Comparison of ENCODE assay signal across 19 cellular contexts in genomic region chr2:160325413-160325812, GRCh38.
A peak's percentile ranks its signal among the peaks of the same experiment; 100 is the strongest.
DNase-seq lines count a peak whose midpoint lies in the region; ATAC-seq, FAIRE-seq and TF ChIP-seq lines count a peak whose summit lies in the region.
"Had no signal": no experiment of that assay in that cellular context is flagged by ENCODE, and none has a peak within 500 bp of the region (broad histone marks: within the 10 kb centered on the region; RNA-seq: fewer than 3 reads in every experiment).

No MANE protein-coding gene starts in this region.

- POLR2A ChIA-PET in HEK293T (lab: Yijun Ruan, JAX) = no interaction called here

- peak overlapping the region; percentile 40 for H3K27ac Mint-ChIP-seq in stimulated activated naive CD8-positive, alpha-beta T cell treated with anti-CD3 and anti-CD28 coated beads, Interleukin-15, Interleukin-2, amounts not matched to agents 100 ng/mL and 50 ng/mL, for 24 hours
- H3K27ac Mint-ChIP-seq in stimulated activated naive CD8-positive, alpha-beta T cell treated with anti-CD3 and anti-CD28 coated beads, Interleukin-15, amount 100 ng/mL, for 72 hours = no peak overlapping the region
- H3K27ac Mint-ChIP-seq in astrocyte (ENCODE audit: unreplicated experiment) = peak overlapping the region; percentile 19
- peak overlapping the region in 1 of 2 donors; percentile 75 for H3K27ac Mint-ChIP-seq in natural killer cell treated with Interleukin-12 subunit alpha and Interleukin-12 subunit beta and Interleukin-15 and Interleukin-18, amount 100 ng/mL, for 72 hours
- H3K27ac Mint-ChIP-seq: T-helper 2 cell treated with Interferon-gamma antibody and Interleukin-4, amounts not matched to agents 5 μg/mL and 100 μg/mL, for 36 hours had no signal

- H3K4me3 ChIP-seq in astrocyte (ENCODE audit: insufficient read depth, low read depth, low read length) = no peak overlapping the region

- CTCF ChIA-PET in HEK293T (lab: Yijun Ruan, JAX) = interaction anchor here (0.7 kb wide), 1 partner anchor 1973 kb away, joined by 3 read pairs; no protein-coding TSS in a partner anchor

- no peak for FAIRE-seq in astrocyte (lab: Jason Lieb, UNC)
- FAIRE-seq: G401.6 had no signal

- H2AFZ ChIP-seq in astrocyte (ENCODE audit: low read depth, low read length) = no peak overlapping the region

- no peak for DNase-seq in stimulated activated naive CD8-positive, alpha-beta T cell treated with anti-CD3 and anti-CD28 coated beads, Interleukin-15, amount 100 ng/mL, for 72 hours
- DNase-seq in astrocyte (ENCODE audit: low read depth) (no peak), NCI-H2227 (lab: John Stamatoyannopoulos, UW; ENCODE audit: unreplicated experiment) (no peak), HEK293T (ENCODE audit: extremely low spot score) (no peak)
- DNase-seq in natural killer cell treated with Interleukin-12 subunit alpha and Interleukin-12 subunit beta and Interleukin-15 and Interleukin-18, amount 100 ng/mL, for 72 hours (ENCODE audit: low spot score) = no peak
- DNase-seq: activated CD4-positive, alpha-beta T cell treated with anti-CD3 and anti-CD28 coated beads, Interleukin-2, amount 50 U/mL, for 4 hours; activated CD8-positive, alpha-beta memory T cell treated with anti-CD3 and anti-CD28 coated beads, Interleukin-2, amount 50 U/mL, for 4 hours; foreskin keratinocyte; hippocampal formation; Karpas-422; NCI-H1694 treated with DMSO at 0.1 percent for 48 hours; NCI-H69; right cardiac atrium had no signal

- H3K36me3 Mint-ChIP-seq in stimulated activated naive CD8-positive, alpha-beta T cell treated with anti-CD3 and anti-CD28 coated beads, Interleukin-15, Interleukin-2, amounts not matched to agents 100 ng/mL and 50 ng/mL, for 24 hours (ENCODE audit: low read depth) = peaks cover 6% of the 10 kb centered on the region
- peaks cover 10% of the 10 kb centered on the region for H3K36me3 Mint-ChIP-seq in astrocyte (ENCODE audit: low read depth, unreplicated experiment)
- H3K36me3 Mint-ChIP-seq in natural killer cell treated with Interleukin-12 subunit alpha and Interleukin-12 subunit beta and Interleukin-15 and Interleukin-18, amount 100 ng/mL, for 72 hours = peaks cover 6% of the 10 kb centered on the region

- ATAC-seq in stimulated activated naive CD8-positive, alpha-beta T cell treated with anti-CD3 and anti-CD28 coated beads, Interleukin-15, amount 100 ng/mL, for 72 hours = no peak
- no peak for ATAC-seq in natural killer cell treated with Interleukin-12 subunit alpha and Interleukin-12 subunit beta and Interleukin-15 and Interleukin-18, amount 100 ng/mL, for 72 hours
- ATAC-seq in HG03571 (IDR thresholded peaks at IDR 0.05; ENCODE audit: unreplicated experiment) = no peak
- ATAC-seq: foreskin keratinocyte, SK-N-SH treated with all-trans-retinoic acid at 6 μM for 48 hours had no signal

- peaks cover 98% of the 10 kb centered on the region for H3K79me2 ChIP-seq in astrocyte (ENCODE audit: insufficient read depth, low read length)

- no peak overlapping the region for H3K9ac ChIP-seq in astrocyte (ENCODE audit: low read length)

- H3K27me3 ChIP-seq in astrocyte (ENCODE audit: insufficient read depth, low read length) = no peaks in the 10 kb centered on the region
- H3K27me3 ChIP-seq: foreskin keratinocyte had no signal

- H3K27ac ChIP-seq in astrocyte (ENCODE audit: low read depth, low read length) = no peak overlapping the region
- H3K27ac ChIP-seq: foreskin keratinocyte had no signal

- no peak overlapping the region for H3K4me2 ChIP-seq in astrocyte (ENCODE audit: low read length)

- no peak overlapping the region for H3K4me3 Mint-ChIP-seq in stimulated activated naive CD8-positive, alpha-beta T cell treated with anti-CD3 and anti-CD28 coated beads, Interleukin-15, Interleukin-2, amounts not matched to agents 100 ng/mL and 50 ng/mL, for 24 hours
- H3K4me3 Mint-ChIP-seq in stimulated activated naive CD8-positive, alpha-beta T cell treated with anti-CD3 and anti-CD28 coated beads, Interleukin-15, amount 100 ng/mL, for 72 hours = no peak overlapping the region
- H3K4me3 Mint-ChIP-seq in astrocyte (ENCODE audit: unreplicated experiment) = no peak overlapping the region
- peak overlapping the region; percentile 6 for H3K4me3 Mint-ChIP-seq in natural killer cell treated with Interleukin-12 subunit alpha and Interleukin-12 subunit beta and Interleukin-15 and Interleukin-18, amount 100 ng/mL, for 72 hours
- H3K4me3 Mint-ChIP-seq: central memory CD8-positive, alpha-beta T cell; T-helper 2 cell treated with Interferon-gamma antibody and Interleukin-4, amounts not matched to agents 5 μg/mL and 100 μg/mL, for 36 hours had no signal

- H3K36me3 ChIP-seq in astrocyte (ENCODE audit: insufficient read depth, low read length) = no peaks in the 10 kb centered on the region

- TF ChIP-seq CTCF in astrocyte (IDR thresholded peaks at IDR 0.05; ENCODE audit: insufficient read depth, low read depth, low read length) = no peak

- no peaks in the 10 kb centered on the region for H3K9me3 ChIP-seq in astrocyte (ENCODE audit: insufficient read depth, low read depth, low read length)

- H3K27me3 Mint-ChIP-seq in stimulated activated naive CD8-positive, alpha-beta T cell treated with anti-CD3 and anti-CD28 coated beads, Interleukin-15, Interleukin-2, amounts not matched to agents 100 ng/mL and 50 ng/mL, for 24 hours = no peaks in the 10 kb centered on the region
- H3K27me3 Mint-ChIP-seq in stimulated activated naive CD8-positive, alpha-beta T cell treated with anti-CD3 and anti-CD28 coated beads, Interleukin-15, amount 100 ng/mL, for 72 hours = no peaks in the 10 kb centered on the region
- H3K27me3 Mint-ChIP-seq in astrocyte (ENCODE audit: low read depth, unreplicated experiment) = no peaks in the 10 kb centered on the region
- H3K27me3 Mint-ChIP-seq in natural killer cell treated with Interleukin-12 subunit alpha and Interleukin-12 subunit beta and Interleukin-15 and Interleukin-18, amount 100 ng/mL, for 72 hours = no peaks in the 10 kb centered on the region
- H3K27me3 Mint-ChIP-seq: central memory CD8-positive, alpha-beta T cell had no signal

- peaks cover 93% of the 10 kb centered on the region for H4K20me1 ChIP-seq in astrocyte (ENCODE audit: insufficient read depth, low read length)

- H3K4me1 Mint-ChIP-seq in stimulated activated naive CD8-positive, alpha-beta T cell treated with anti-CD3 and anti-CD28 coated beads, Interleukin-15, Interleukin-2, amounts not matched to agents 100 ng/mL and 50 ng/mL, for 24 hours (ENCODE audit: low read depth) = peaks cover 96% of the 10 kb centered on the region
- H3K4me1 Mint-ChIP-seq in stimulated activated naive CD8-positive, alpha-beta T cell treated with anti-CD3 and anti-CD28 coated beads, Interleukin-15, amount 100 ng/mL, for 72 hours = peaks cover 93% of the 10 kb centered on the region
- H3K4me1 Mint-ChIP-seq in astrocyte (ENCODE audit: low read depth, unreplicated experiment) = peaks cover 77% of the 10 kb centered on the region
- H3K4me1 Mint-ChIP-seq in natural killer cell treated with Interleukin-12 subunit alpha and Interleukin-12 subunit beta and Interleukin-15 and Interleukin-18, amount 100 ng/mL, for 72 hours (ENCODE audit: low read depth in 2 of 2) = peaks cover 80 to 86% of the 10 kb centered on the region in 2 donors

- H3K4me1 ChIP-seq in astrocyte (ENCODE audit: insufficient read depth, low read length) = no peaks in the 10 kb centered on the region

- H3K9me3 Mint-ChIP-seq in stimulated activated naive CD8-positive, alpha-beta T cell treated with anti-CD3 and anti-CD28 coated beads, Interleukin-15, Interleukin-2, amounts not matched to agents 100 ng/mL and 50 ng/mL, for 24 hours = no peaks in the 10 kb centered on the region
- no peaks in the 10 kb centered on the region for H3K9me3 Mint-ChIP-seq in stimulated activated naive CD8-positive, alpha-beta T cell treated with anti-CD3 and anti-CD28 coated beads, Interleukin-15, amount 100 ng/mL, for 72 hours
- H3K9me3 Mint-ChIP-seq in astrocyte (ENCODE audit: unreplicated experiment) = no peaks in the 10 kb centered on the region
- H3K9me3 Mint-ChIP-seq in natural killer cell treated with Interleukin-12 subunit alpha and Interleukin-12 subunit beta and Interleukin-15 and Interleukin-18, amount 100 ng/mL, for 72 hours = no peaks in the 10 kb centered on the region
- H3K9me3 Mint-ChIP-seq: central memory CD8-positive, alpha-beta T cell; T-helper 2 cell treated with Interferon-gamma antibody and Interleukin-4, amounts not matched to agents 5 μg/mL and 100 μg/mL, for 36 hours had no signal

TF ChIP-seq in HEK293T, 16 proteins besides CTCF, POLR2A, EP300 and RAD21:
- TF ChIP-seq L3MBTL2 (conservative IDR thresholded peaks at IDR 0.05) (no peak), TARDBP (IDR thresholded peaks at IDR 0.05) (no peak), ELF4 (IDR thresholded peaks at IDR 0.05) (no peak), SUZ12 (IDR thresholded peaks at IDR 0.05) (no peak), NFRKB (IDR thresholded peaks at IDR 0.05) (no peak)

Comparison
In these comparisons a context has a peak if more than half of its experiments do, and no peak if none do; other contexts are left out.
1. H3K27ac Mint-ChIP-seq: peak in stimulated activated naive CD8-positive, alpha-beta T cell treated with anti-CD3 and anti-CD28 coated beads, Interleukin-15, Interleukin-2, amounts not matched to agents 100 ng/mL and 50 ng/mL, for 24 hours (single experiment) and astrocyte (single experiment); none in stimulated activated naive CD8-positive, alpha-beta T cell treated with anti-CD3 and anti-CD28 coated beads, Interleukin-15, amount 100 ng/mL, for 72 hours (0 of 2).